13 cellular contexts compared by ENCODE assay signal in the genomic region with DNA sequence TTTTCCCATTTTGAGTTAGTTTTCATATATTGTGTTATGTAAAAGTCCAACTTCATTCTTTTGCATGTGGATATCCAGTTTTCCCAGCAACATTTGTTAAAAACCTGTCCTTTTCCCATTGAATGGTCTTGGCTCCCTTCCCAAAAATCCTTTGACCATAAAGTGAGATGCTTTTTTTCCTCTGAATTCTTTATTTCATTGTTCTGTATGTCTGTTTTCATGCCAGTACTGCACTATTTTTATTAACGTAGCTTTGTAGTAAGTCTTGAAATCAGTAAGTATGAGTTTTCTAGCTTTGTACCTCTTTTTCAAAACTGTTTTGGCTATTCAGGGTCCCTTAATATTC. TPM values are rescaled to one million over a fixed set of nuclear protein-coding genes. Genes with fewer than 3 reads are reported as not detected.
DNase-seq lines count a peak whose midpoint lies in the region; ATAC-seq, FAIRE-seq and TF ChIP-seq lines count a peak whose summit lies in the region.
"Had no signal": no experiment of that assay in that cellular context is flagged by ENCODE, and none has a peak within 500 bp of the region (broad histone marks: within the 10 kb centered on the region; RNA-seq: fewer than 3 reads in every experiment).

No MANE protein-coding gene starts in this region.

- no peak for TF ChIP-seq EP300 in upper lobe of left lung (IDR thresholded peaks at IDR 0.05)

- H3K27me3 ChIP-seq in CD4-positive, CD25-positive, alpha-beta regulatory T cell (ENCODE audit: control insufficient read depth, insufficient read depth, low read length): no peaks in the 10 kb centered on the region
- no peaks in the 10 kb centered on the region for H3K27me3 ChIP-seq in upper lobe of left lung
- H3K27me3 ChIP-seq: sigmoid colon had no signal

- no peak overlapping the region for H3K27ac ChIP-seq in CD4-positive, CD25-positive, alpha-beta regulatory T cell (ENCODE audit: insufficient read depth, low read length, poor library complexity, severe bottlenecking)
- H3K27ac ChIP-seq in upper lobe of left lung: no peak overlapping the region
- H3K27ac ChIP-seq: sigmoid colon had no signal

- H3K36me3 Mint-ChIP-seq in CD4-positive, CD25-positive, alpha-beta regulatory T cell: peaks cover 16% of the 10 kb centered on the region
- peaks cover 49% of the 10 kb centered on the region for H3K36me3 Mint-ChIP-seq in activated T-helper 2 cell treated with anti-CD3 and anti-CD28 coated beads, Interferon-gamma antibody, Interleukin-2, Interleukin-4, amounts not matched to agents 10 μg/mL and 5 μg/mL and 100 μg/mL, durations not matched to agents 14 hours and 24 hours and 36 hours (ENCODE audit: low read depth)
- peaks cover 12% of the 10 kb centered on the region for H3K36me3 Mint-ChIP-seq in chondrocyte (ENCODE audit: low read depth)

- WGBS in upper lobe of left lung, 2 donors: 92 to 94% methylated on average over 1 of the region's 1 CpG

- H3K36me3 ChIP-seq in CD4-positive, CD25-positive, alpha-beta regulatory T cell (ENCODE audit: control insufficient read depth, insufficient read depth, low read length): no peaks in the 10 kb centered on the region
- H3K36me3 ChIP-seq in upper lobe of left lung: no peaks in the 10 kb centered on the region
- H3K36me3 ChIP-seq: sigmoid colon had no signal

- peaks cover 26% of the 10 kb centered on the region for H3K4me1 ChIP-seq in CD4-positive, CD25-positive, alpha-beta regulatory T cell (ENCODE audit: control insufficient read depth, insufficient read depth, low read length, poor library complexity, severe bottlenecking)
- H3K4me1 ChIP-seq in upper lobe of left lung: peaks cover 0 to 12% (median 10%) of the 10 kb centered on the region in 4 donors
- H3K4me1 ChIP-seq: sigmoid colon had no signal

- intact Hi-C loops in activated T-helper 2 cell treated with anti-CD3 and anti-CD28 coated beads, Interferon-gamma antibody, Interleukin-2, Interleukin-4, amounts not matched to agents 10 μg/mL and 5 μg/mL and 100 μg/mL, durations not matched to agents 14 hours and 24 hours and 36 hours (cut with micrococcal nuclease): loop anchor here (5.0 kb wide), 1 partner anchor 55 kb away; no protein-coding TSS in a partner anchor

- peak overlapping the region; percentile 32 to 95 (median 53) for H3K27ac Mint-ChIP-seq in CD4-positive, CD25-positive, alpha-beta regulatory T cell
- H3K27ac Mint-ChIP-seq in activated T-helper 2 cell treated with anti-CD3 and anti-CD28 coated beads, Interferon-gamma antibody, Interleukin-2, Interleukin-4, amounts not matched to agents 10 μg/mL and 5 μg/mL and 100 μg/mL, durations not matched to agents 14 hours and 24 hours and 36 hours: no peak overlapping the region
- no peak overlapping the region for H3K27ac Mint-ChIP-seq in chondrocyte (ENCODE audit: unreplicated experiment)

- no peaks in the 10 kb centered on the region for H3K27me3 Mint-ChIP-seq in CD4-positive, CD25-positive, alpha-beta regulatory T cell
- H3K27me3 Mint-ChIP-seq in activated T-helper 2 cell treated with anti-CD3 and anti-CD28 coated beads, Interferon-gamma antibody, Interleukin-2, Interleukin-4, amounts not matched to agents 10 μg/mL and 5 μg/mL and 100 μg/mL, durations not matched to agents 14 hours and 24 hours and 36 hours (ENCODE audit: low read depth): no peaks in the 10 kb centered on the region
- no peaks in the 10 kb centered on the region for H3K27me3 Mint-ChIP-seq in chondrocyte (ENCODE audit: low read depth)

- H3K4me3 ChIP-seq in CD4-positive, CD25-positive, alpha-beta regulatory T cell (ENCODE audit: low read depth, low read length): peak overlapping the region; percentile 58
- no peak overlapping the region for H3K4me3 ChIP-seq in upper lobe of left lung
- H3K4me3 ChIP-seq: sigmoid colon had no signal

- no peak for ATAC-seq in CD4-positive, CD25-positive, alpha-beta regulatory T cell (ENCODE audit: low read depth in 2 of 2)
- no peak for ATAC-seq in upper lobe of left lung (ENCODE audit: low FRiP score in 2 of 2)

- FAIRE-seq in H54 (lab: Jason Lieb, UNC): peak; percentile 30
- FAIRE-seq: bronchial epithelial cell had no signal

- H3K4me1 Mint-ChIP-seq in CD4-positive, CD25-positive, alpha-beta regulatory T cell: peaks cover 31 to 82% (median 68%) of the 10 kb centered on the region in 4 donors
- H3K4me1 Mint-ChIP-seq in activated T-helper 2 cell treated with anti-CD3 and anti-CD28 coated beads, Interferon-gamma antibody, Interleukin-2, Interleukin-4, amounts not matched to agents 10 μg/mL and 5 μg/mL and 100 μg/mL, durations not matched to agents 14 hours and 24 hours and 36 hours (ENCODE audit: low read depth): peaks cover 68% of the 10 kb centered on the region
- H3K4me1 Mint-ChIP-seq in chondrocyte (ENCODE audit: low read depth): peaks cover 19% of the 10 kb centered on the region

- H3K9me3 Mint-ChIP-seq in CD4-positive, CD25-positive, alpha-beta regulatory T cell: peaks cover 0 to 15% (median 3%) of the 10 kb centered on the region in 7 donors
- peaks cover 25% of the 10 kb centered on the region for H3K9me3 Mint-ChIP-seq in activated T-helper 2 cell treated with anti-CD3 and anti-CD28 coated beads, Interferon-gamma antibody, Interleukin-2, Interleukin-4, amounts not matched to agents 10 μg/mL and 5 μg/mL and 100 μg/mL, durations not matched to agents 14 hours and 24 hours and 36 hours
- peaks cover 42% of the 10 kb centered on the region for H3K9me3 Mint-ChIP-seq in chondrocyte (ENCODE audit: low read depth)

- TF ChIP-seq CTCF in upper lobe of left lung (IDR thresholded peaks at IDR 0.05): no peak
- no peak for TF ChIP-seq CTCF in chondrocyte (IDR thresholded peaks at IDR 0.05)

- no peak for TF ChIP-seq POLR2A in H54 (IDR thresholded peaks at IDR 0.05; ENCODE audit: low read depth, low read length)
- TF ChIP-seq POLR2A in upper lobe of left lung (IDR thresholded peaks at IDR 0.05): no peak

- no peak for DNase-seq in CD4-positive, CD25-positive, alpha-beta regulatory T cell
- no peak for DNase-seq in H54 (ENCODE audit: insufficient read length, low spot score)
- DNase-seq in activated T-helper 2 cell treated with anti-CD3 and anti-CD28 coated beads, Interferon-gamma antibody, Interleukin-2, Interleukin-4, amounts not matched to agents 10 μg/mL and 5 μg/mL and 100 μg/mL, durations not matched to agents 14 hours and 24 hours and 36 hours (ENCODE audit: low spot score): no peak
- DNase-seq in myocyte (ENCODE audit: low read depth): peak; percentile 50
- DNase-seq in EL: no peak
- DNase-seq in putamen (ENCODE audit: low spot score): no peak
- DNase-seq in upper lobe of left lung: no peak
- DNase-seq in chondrocyte (ENCODE audit: low spot score): no peak
- DNase-seq: glutamatergic neuron, NCI-H1436 treated with DMSO at 0.1 percent for 48 hours, SHP77 treated with DMSO at 0.1 percent for 48 hours, sigmoid colon had no signal

- H3K4me3 Mint-ChIP-seq in CD4-positive, CD25-positive, alpha-beta regulatory T cell: peak overlapping the region; percentile 9 to 88 (median 73)
- peak overlapping the region; percentile 5 for H3K4me3 Mint-ChIP-seq in activated T-helper 2 cell treated with anti-CD3 and anti-CD28 coated beads, Interferon-gamma antibody, Interleukin-2, Interleukin-4, amounts not matched to agents 10 μg/mL and 5 μg/mL and 100 μg/mL, durations not matched to agents 14 hours and 24 hours and 36 hours (ENCODE audit: low read depth)
- no peak overlapping the region for H3K4me3 Mint-ChIP-seq in chondrocyte (ENCODE audit: unreplicated experiment)

- no peaks in the 10 kb centered on the region for H3K9me3 ChIP-seq in CD4-positive, CD25-positive, alpha-beta regulatory T cell (ENCODE audit: control insufficient read depth in 2 of 2, low read length in 2 of 2)
- no peaks in the 10 kb centered on the region for H3K9me3 ChIP-seq in upper lobe of left lung

RNA-seq across cellular contexts. Expression of gene C1GALT1, which starts 20.0 kb away (rescaled TPM):
- 36.8 TPM for total RNA-seq in CD4-positive, CD25-positive, alpha-beta regulatory T cell
- 10 to 100 TPM; 31.5 to 35.8 (median 33.9) TPM for polyA plus RNA-seq in CD4-positive, CD25-positive, alpha-beta regulatory T cell
- 37.1 and 37.6 TPM in 2 replicates for total RNA-seq in activated T-helper 2 cell treated with anti-CD3 and anti-CD28 coated beads, Interferon-gamma antibody, Interleukin-2, Interleukin-4, amounts not matched to agents 10 μg/mL and 5 μg/mL and 100 μg/mL, durations not matched to agents 14 hours and 24 hours and 36 hours
- total RNA-seq in myocyte (164 and 171 TPM in 2 replicates), upper lobe of left lung (10 to 100 TPM; 11.5 to 75.9 (median 34.7) TPM), chondrocyte (25.2 to 27.7 TPM (median 25.2 TPM) in 3 replicates)
- polyA plus RNA-seq in myocyte (2012): 28.3 TPM

Comparison
In these comparisons a context has a peak if more than half of its experiments do, and no peak if none do; other contexts are left out.
1. H3K27ac Mint-ChIP-seq: peak in CD4-positive, CD25-positive, alpha-beta regulatory T cell (3 of 3); none in activated T-helper 2 cell treated with anti-CD3 and anti-CD28 coated beads, Interferon-gamma antibody, Interleukin-2, Interleukin-4, amounts not matched to agents 10 μg/mL and 5 μg/mL and 100 μg/mL, durations not matched to agents 14 hours and 24 hours and 36 hours (single experiment) and chondrocyte (single experiment).